ENCODE assay signal across 10 cellular contexts in genomic region chr10:80474920-80475319, GRCh38. TPM values are rescaled to one million over a fixed set of nuclear protein-coding genes. Genes with fewer than 3 reads are reported as not detected.
DNase-seq lines count a peak whose midpoint lies in the region; ATAC-seq and TF ChIP-seq lines count a peak whose summit lies in the region.
"Had no signal": no experiment of that assay in that cellular context is flagged by ENCODE, and none has a peak within 500 bp of the region (broad histone marks: within the 10 kb centered on the region; RNA-seq: fewer than 3 reads in every experiment).

No MANE protein-coding gene starts in this region.

- 61 to 73% methylated on average over 3 of the region's 3 CpGs for WGBS in testis, 2 donors

- H3K9me3 ChIP-seq in lower lobe of right lung (no peaks in the 10 kb centered on the region), testis (no peaks in the 10 kb centered on the region)

- no peak for TF ChIP-seq CTCF in brain (conservative IDR thresholded peaks at IDR 0.05)
- no peak for TF ChIP-seq CTCF in lower lobe of right lung (IDR thresholded peaks at IDR 0.05)
- TF ChIP-seq CTCF in testis (IDR thresholded peaks at IDR 0.05), result no peak

- H3K27me3 ChIP-seq in lower lobe of right lung (ENCODE audit: low read depth) (no peaks in the 10 kb centered on the region), testis (no peaks in the 10 kb centered on the region)

- H3K36me3 ChIP-seq in lower lobe of right lung (peaks cover 51% of the 10 kb centered on the region), testis (ENCODE audit: low read depth, missing control alignments) (no peaks in the 10 kb centered on the region)

- no peak for DNase-seq in activated CD4-positive, alpha-beta T cell treated with anti-CD3 and anti-CD28 coated beads, Interleukin-2, amount 10 ng/mL, durations not matched to agents 24 days and 14 days
- no peak for DNase-seq in activated CD4-positive, alpha-beta T cell treated with anti-CD3 and anti-CD28 coated beads, Interleukin-2, amount 50 U/mL, for 1 hour
- DNase-seq in lower lobe of right lung, result no peak
- DNase-seq in testis, result no peak
- DNase-seq in cortex of kidney (lab: John Stamatoyannopoulos, UW), result no peak
- DNase-seq in NCI-H1417 treated with DMSO at 0.1 percent for 48 hours (lab: John Stamatoyannopoulos, UW), result no peak
- DNase-seq in activated CD4-positive, CD25-positive, alpha-beta regulatory T cell treated with anti-CD3 and anti-CD28 coated beads, Interleukin-2, amount 50 U/mL, for 72 hours, result no peak
- DNase-seq: 8988T, NCI-H1105 had no signal

- peak overlapping the region; percentile 99 for H3K27ac Mint-ChIP-seq in activated CD4-positive, alpha-beta T cell treated with anti-CD3 and anti-CD28 coated beads, Interleukin-2, amount 10 ng/mL, durations not matched to agents 24 days and 14 days
- peak overlapping the region; percentile 28 to 94 (median 68) for H3K27ac Mint-ChIP-seq in brain

- H3K4me1 ChIP-seq in lower lobe of right lung (peaks cover 79% of the 10 kb centered on the region), testis (peaks cover 35% of the 10 kb centered on the region)

- TF ChIP-seq POLR2A in testis (IDR thresholded peaks at IDR 0.05), result no peak

- H3K27ac ChIP-seq in lower lobe of right lung (peak overlapping the region; percentile 36), testis (peak overlapping the region; percentile 39 to 64)

- peaks cover 55% of the 10 kb centered on the region for H3K36me3 Mint-ChIP-seq in activated CD4-positive, alpha-beta T cell treated with anti-CD3 and anti-CD28 coated beads, Interleukin-2, amount 10 ng/mL, durations not matched to agents 24 days and 14 days (ENCODE audit: low read depth)
- H3K36me3 Mint-ChIP-seq in brain, result peaks cover 71% of the 10 kb centered on the region

- peaks cover 5% of the 10 kb centered on the region for H3K9me3 Mint-ChIP-seq in activated CD4-positive, alpha-beta T cell treated with anti-CD3 and anti-CD28 coated beads, Interleukin-2, amount 10 ng/mL, durations not matched to agents 24 days and 14 days
- peaks cover 16 to 32% (median 22%) of the 10 kb centered on the region in 5 experiments for H3K9me3 Mint-ChIP-seq in brain

- peaks cover 69% of the 10 kb centered on the region for H3K4me1 Mint-ChIP-seq in activated CD4-positive, alpha-beta T cell treated with anti-CD3 and anti-CD28 coated beads, Interleukin-2, amount 10 ng/mL, durations not matched to agents 24 days and 14 days
- H3K4me1 Mint-ChIP-seq in brain, result peaks cover 44% of the 10 kb centered on the region

- intact Hi-C loops in activated CD4-positive, alpha-beta T cell treated with anti-CD3 and anti-CD28 coated beads, Interleukin-2, amount 10 ng/mL, durations not matched to agents 24 days and 14 days (cut with micrococcal nuclease), result loop anchor here (5.0 kb wide), 1 partner anchor 273 kb away; no protein-coding TSS in a partner anchor
- intact Hi-C loops in lower lobe of right lung (cut with DNase I) (no loop called here), testis (cut with DNase I; ENCODE audit: low total_unique reads) (no loop called here)

- no peak overlapping the region for H3K4me3 Mint-ChIP-seq in activated CD4-positive, alpha-beta T cell treated with anti-CD3 and anti-CD28 coated beads, Interleukin-2, amount 10 ng/mL, durations not matched to agents 24 days and 14 days
- no peak overlapping the region for H3K4me3 Mint-ChIP-seq in brain

- no peaks in the 10 kb centered on the region for H3K27me3 Mint-ChIP-seq in activated CD4-positive, alpha-beta T cell treated with anti-CD3 and anti-CD28 coated beads, Interleukin-2, amount 10 ng/mL, durations not matched to agents 24 days and 14 days
- no peaks in the 10 kb centered on the region for H3K27me3 Mint-ChIP-seq in brain

- ATAC-seq in lower lobe of right lung, result no peak

- H3K4me3 ChIP-seq in lower lobe of right lung, result no peak overlapping the region
- H3K4me3 ChIP-seq in testis, result no peak overlapping the region

RNA-seq across cellular contexts. Expression of gene TSPAN14, which starts 20.8 kb away (rescaled TPM):
- total RNA-seq in activated CD4-positive, alpha-beta T cell treated with anti-CD3 and anti-CD28 coated beads, Interleukin-2, amount 10 ng/mL, durations not matched to agents 24 days and 14 days, result 57.8 and 61.7 TPM in 2 replicates
- polyA plus RNA-seq in brain (ENCODE audit: insufficient read depth, low read depth, low replicate concordance), result 70.4 TPM
- total RNA-seq in lower lobe of right lung, result 169 TPM
- 10 to 100 TPM; 61.4 to 64.6 TPM for total RNA-seq in testis
- polyA plus RNA-seq in testis (ENCODE audit: insufficient read depth, low read depth, low replicate concordance), result 59.1 TPM
